8 cellular contexts compared by ENCODE assay signal in genomic region chr9:20640331-20641187, GRCh38. TPM values are rescaled to one million over a fixed set of nuclear protein-coding genes. Genes with fewer than 3 reads are reported as not detected.
DNase-seq lines count a peak whose midpoint lies in the region; ATAC-seq, FAIRE-seq and TF ChIP-seq lines count a peak whose summit lies in the region.

No MANE protein-coding gene starts in this region.

- H3K4me3 ChIP-seq in GM12878, result no peak overlapping the region

- no peaks in the 10 kb centered on the region for H3K23me2 ChIP-seq in H9 (ENCODE audit: insufficient read length, low read depth, low read length, poor library complexity, severe bottlenecking)

- TF ChIP-seq CTCF in GM12878 (IDR thresholded peaks at IDR 0.05 in 2 of 3, conservative IDR thresholded peaks at IDR 0.05 in 1 of 3; ENCODE audit: control insufficient read depth in 2 of 3, extremely low read depth in 1 of 3, insufficient read depth in 1 of 3, low read depth in 3 of 3, low read length in 3 of 3) (no peak), H9 (conservative IDR thresholded peaks at IDR 0.05) (no peak)

- H4K91ac ChIP-seq in H9 (ENCODE audit: insufficient read length, low read depth, low read length), result no peak overlapping the region

- H3K4me3 Mint-ChIP-seq in H9, result no peak overlapping the region

- H3T11ph ChIP-seq in H9 (ENCODE audit: low read length), result no peak overlapping the region

- H4K20me1 ChIP-seq in GM12878 (ENCODE audit: control insufficient read depth, insufficient read depth) (no peaks in the 10 kb centered on the region), H9 (ENCODE audit: control insufficient read depth, insufficient read depth, insufficient read length) (no peaks in the 10 kb centered on the region)

- H3K14ac ChIP-seq in H9 (ENCODE audit: insufficient read depth, low read length), result no peak overlapping the region

- CTCF ChIA-PET in GM12878 (lab: Yijun Ruan, JAX), result interaction anchor here (0.9 to 6.9 kb wide), 8 partner anchors 9 to 301 kb away, joined by 3 to 114 read pairs (median 6); partner anchors contain the start of genes FOCAD and MLLT3

- H3K9me3 Mint-ChIP-seq in H9, result no peaks in the 10 kb centered on the region

- H3K4me2 ChIP-seq in GM12878 (ENCODE audit: control insufficient read depth, insufficient read depth) (peak overlapping the region; percentile 52), H9 (ENCODE audit: insufficient read depth, insufficient read length, low read length) (no peak overlapping the region)

- H3K4ac ChIP-seq in H9 (ENCODE audit: low read depth, low read length), result no peak overlapping the region

- H3K56ac ChIP-seq in H9 (ENCODE audit: insufficient read length, low read depth, low read length), result no peak overlapping the region

- no peak overlapping the region for H2BK5ac ChIP-seq in H9 (ENCODE audit: insufficient read length, low read length)

- SMC1A ChIA-PET in GM12878 (lab: Charles Lee; ENCODE audit: uncharacterized antibody, unreplicated experiment), result interaction anchor here (0.7 to 10.5 kb wide), 30 partner anchors 10 to 470 kb away, joined by 3 to 232 read pairs (median 5); partner anchors contain the start of genes FOCAD and MLLT3

- peak; percentile 85 for DNase-seq in DMS79 treated with DMSO at 0.1 percent for 48 hours (lab: John Stamatoyannopoulos, UW)
- DNase-seq in HK-2 (ENCODE audit: unreplicated experiment), result peak; percentile 49
- DNase-seq in T-helper 2 cell, result peak; percentile 17 to 69 (median 62)
- DNase-seq in GM12878 (ENCODE audit: low read depth, low spot score), result peak; percentile 99
- DNase-seq in occipital lobe (lab: John Stamatoyannopoulos, UW), result peak; percentile 63
- DNase-seq in H9, result no peak
- DNase-seq in NOMO-1 treated with DMSO at 0.1 percent for 48 hours (lab: John Stamatoyannopoulos, UW; ENCODE audit: unreplicated experiment), result no peak

- H3K27me3 ChIP-seq in GM12878 (replicated peaks in 1 of 2; ENCODE audit: control insufficient read depth in 2 of 2, insufficient read depth in 2 of 2, low read length in 1 of 2) (no peaks in the 10 kb centered on the region), H9 (ENCODE audit: insufficient read depth, low read length) (no peaks in the 10 kb centered on the region)

- peaks cover 13% of the 10 kb centered on the region for H3K4me1 ChIP-seq in GM12878 (ENCODE audit: control insufficient read depth, insufficient read depth, low read length)
- H3K4me1 ChIP-seq in H9 (ENCODE audit: insufficient read depth, low read length), result no peaks in the 10 kb centered on the region; the same call in 1 of the 2 replicates

- H2BK120ac ChIP-seq in H9 (ENCODE audit: low read depth, low read length, poor library complexity, severe bottlenecking), result no peak overlapping the region

- TF ChIP-seq EP300 in GM12878 (IDR thresholded peaks at IDR 0.05; ENCODE audit: borderline replicate concordance in 1 of 2, control insufficient read depth in 1 of 2, low read depth in 2 of 2, low read length in 2 of 2), result peak; percentile 67 to 90; a peak in 3 of 4 replicates

- H3K79me1 ChIP-seq in H9 (ENCODE audit: insufficient read depth, low read depth, low read length, poor library complexity, severe bottlenecking), result no peaks in the 10 kb centered on the region

- peak overlapping the region; percentile 24; the same call in 1 of the 2 replicates for H3K9ac ChIP-seq in GM12878 (ENCODE audit: control insufficient read depth, insufficient read depth, low read length)
- H3K9ac ChIP-seq in H9 (ENCODE audit: extremely low read depth, insufficient read length, low read length), result no peak overlapping the region

- intact Hi-C loops in GM12878 (cut with micrococcal nuclease; ENCODE audit: unreplicated experiment), result loop anchor here (1.0 kb wide), 3 partner anchors 16 to 44 kb away; partner anchors contain the start of gene FOCAD

- no TSS peak for BruUV-seq in GM12878 (replicated peaks; lab: Mats Ljungman, UMichigan)

- peak; percentile 11; the same call in 1 of the 2 replicates for TF ChIP-seq RAD21 in GM12878 (IDR thresholded peaks at IDR 0.05; ENCODE audit: insufficient read depth, low read depth, low read length)

- no peak overlapping the region for H2BK15ac ChIP-seq in H9 (ENCODE audit: low read depth, low read length)

- H3K27me3 Mint-ChIP-seq in H9 (ENCODE audit: low read depth), result no peaks in the 10 kb centered on the region

- in situ Hi-C loops in GM12878 (cut with MboI), result no loop called here

- peak; percentile 88 for FAIRE-seq in GM12878 (lab: Jason Lieb, UNC)

- TF ChIP-seq POLR2A in GM12878 (IDR thresholded peaks at IDR 0.05; ENCODE audit: low read depth, low read length), result peak; percentile 46; the same call in 1 of the 2 replicates

- WGBS in GM12878 (ENCODE audit: insufficient coverage, insufficient replicate concordance, low lambda C conversion rate, missing lambda C conversion rate), result 36% methylated on average over 7 of the region's 7 CpGs
- no CpG with 5 or more reads among the region's 7 CpGs for WGBS in H9 (ENCODE audit: extremely low coverage, insufficient read length, low lambda C conversion rate)

- no peaks in the 10 kb centered on the region for H3K36me3 Mint-ChIP-seq in H9 (ENCODE audit: insufficient read depth in 1 of 3, low read depth in 3 of 3)

- H3K18ac ChIP-seq in H9 (ENCODE audit: insufficient read length, low read depth, low read length), result no peak overlapping the region

- no peak overlapping the region for H2BK20ac ChIP-seq in H9 (ENCODE audit: low read depth, low read length, poor library complexity, severe bottlenecking)

- no peaks in the 10 kb centered on the region for H3K79me2 ChIP-seq in GM12878 (ENCODE audit: control insufficient read depth, insufficient read depth, low read length)
- H3K79me2 ChIP-seq in H9 (ENCODE audit: insufficient read depth, low read length), result no peaks in the 10 kb centered on the region

- H3K9me3 ChIP-seq in GM12878 (replicated peaks; ENCODE audit: control insufficient read depth, insufficient read depth, low read length) (no peaks in the 10 kb centered on the region), H9 (ENCODE audit: control insufficient read depth, low read depth, low read length) (no peaks in the 10 kb centered on the region)

- no peak overlapping the region for H4K8ac ChIP-seq in H9 (replicated peaks; ENCODE audit: insufficient read length, low read depth, low read length)

- POLR2A ChIA-PET in GM12878 (lab: Charles Lee), result interaction anchor here (0.5 to 9.9 kb wide), 10 partner anchors 13 to 348 kb away, joined by 3 to 165 read pairs (median 6); partner anchors contain the start of genes FOCAD and MLLT3

- no peak overlapping the region for H2AK5ac ChIP-seq in H9 (ENCODE audit: insufficient read length, low read length)

- no peak overlapping the region for H2BK12ac ChIP-seq in H9 (ENCODE audit: insufficient read length, low read depth, low read length)

- H3K27ac Mint-ChIP-seq in H9, result no peak overlapping the region

- H3K36me3 ChIP-seq in GM12878 (ENCODE audit: control insufficient read depth in 2 of 2, insufficient read depth in 2 of 2, low read length in 1 of 2), result no peaks in the 10 kb centered on the region

- peaks cover 19 to 22% of the 10 kb centered on the region in 2 experiments for H3K4me1 Mint-ChIP-seq in H9

- no peak overlapping the region for H4K5ac ChIP-seq in H9 (ENCODE audit: insufficient read length, low read depth, low read length)

- peak overlapping the region; percentile 73 for H3K27ac ChIP-seq in GM12878 (ENCODE audit: control insufficient read depth, insufficient read depth)
- no peak overlapping the region for H3K27ac ChIP-seq in H9 (ENCODE audit: insufficient read length, low read depth, low read length)

- ATAC-seq in GM21423 (IDR thresholded peaks at IDR 0.05; ENCODE audit: unreplicated experiment), result peak; percentile 89
- ATAC-seq in GM12878, result peak; percentile 96

- H2AFZ ChIP-seq in GM12878 (ENCODE audit: control insufficient read depth, low read depth, low read length) (peak overlapping the region; percentile 90), H9 (ENCODE audit: low read length) (no peak overlapping the region)

- no peak overlapping the region for H3K23ac ChIP-seq in H9 (ENCODE audit: insufficient read length, low read depth, low read length)

- RAD21 ChIA-PET in GM12878 (lab: Charles Lee; ENCODE audit: unreplicated experiment), result interaction anchor here (0.7 to 10.7 kb wide), 22 partner anchors 10 to 390 kb away, joined by 3 to 194 read pairs (median 4); partner anchors contain the start of genes FOCAD and MLLT3

RNA-seq across cellular contexts. Expression of gene MLLT3, which starts 18.3 kb away (rescaled TPM):
- 73.4 and 76.3 TPM in 2 replicates for total RNA-seq in GM12878 (2013; cell fraction: nucleolus; rRNA removed)
- 29.4 and 38.2 TPM in 2 replicates for total RNA-seq in GM12878 (2014; rRNA removed)
- total RNA-seq in GM12878 (2014; rRNA removed; fragmentation: Illumina TruSeq; extraction: Trizol), result 46.7 and 47.4 TPM in 2 replicates
- 38.4 and 40.7 TPM in 2 replicates for total RNA-seq in GM12878 (2021)
- 36.8 TPM for polyA plus RNA-seq in GM12878 (2011; ENCODE audit: low read depth)
- 72.3 and 124 TPM in 2 replicates for polyA plus RNA-seq in GM12878 (2011; rRNA removed)
- polyA plus RNA-seq in GM12878 (2011; cell fraction: cytosol; rRNA removed), result 29.1 and 32.0 TPM in 2 replicates
- 19.6 and 29.5 TPM in 2 replicates for polyA plus RNA-seq in GM12878 (2011; cell fraction: nucleus; rRNA removed)
- polyA plus RNA-seq in GM12878 (2012), result 34.3 and 48.6 TPM in 2 replicates
- polyA plus RNA-seq in GM12878 (2014; fragmentation: Illumina TruSeq; extraction: Trizol), result 36.7 and 57.0 TPM in 2 replicates
- 10 to 100 TPM; 32.9 to 37.9 TPM for polyA plus RNA-seq in GM12878 (2014; fragmentation: Nextera tagmentation; extraction: Ambion mirVana)
- 26.4 and 34.5 TPM in 2 replicates for polyA plus RNA-seq in GM12878 (2014; rRNA removed)
- polyA plus RNA-seq in GM12878 (2016; fragmentation: Nextera tagmentation; extraction: Ambion mirVana), result 10 to 100 TPM; 17.7 to 20.3 TPM
- 53.1 and 108 TPM in 2 replicates for polyA minus RNA-seq in GM12878 (2011; rRNA and poly(A)+ RNA removed)
- 22.1 and 24.3 TPM in 2 replicates for polyA minus RNA-seq in GM12878 (2011; cell fraction: cytosol; rRNA and poly(A)+ RNA removed)
- 33.1 and 36.6 TPM in 2 replicates for polyA minus RNA-seq in GM12878 (2011; cell fraction: nucleus; rRNA and poly(A)+ RNA removed)
- total RNA-seq in occipital lobe, result 152 TPM
- 3.7 and 3.9 TPM in 2 replicates for total RNA-seq in H9 (2021)

RNA-seq across cellular contexts. Expression of gene FOCAD, which starts 43.5 kb away (rescaled TPM):
- total RNA-seq in GM12878 (2013; cell fraction: nucleolus; rRNA removed), result 610 and 686 TPM in 2 replicates
- 44.7 and 49.6 TPM in 2 replicates for total RNA-seq in GM12878 (2014; rRNA removed)
- total RNA-seq in GM12878 (2014; rRNA removed; fragmentation: Illumina TruSeq; extraction: Trizol), result 42.5 and 43.9 TPM in 2 replicates
- total RNA-seq in GM12878 (2021), result 43.8 and 46.8 TPM in 2 replicates
- polyA plus RNA-seq in GM12878 (2011; ENCODE audit: low read depth), result 16.3 TPM
- polyA plus RNA-seq in GM12878 (2011; rRNA removed), result 93.0 and 98.3 TPM in 2 replicates
- 63.5 and 91.7 TPM in 2 replicates for polyA plus RNA-seq in GM12878 (2011; cell fraction: cytosol; rRNA removed)
- 90.4 and 116 TPM in 2 replicates for polyA plus RNA-seq in GM12878 (2011; cell fraction: nucleus; rRNA removed)
- 14.9 and 18.9 TPM in 2 replicates for polyA plus RNA-seq in GM12878 (2012)
- polyA plus RNA-seq in GM12878 (2014; fragmentation: Illumina TruSeq; extraction: Trizol), result 30.0 and 34.0 TPM in 2 replicates
- polyA plus RNA-seq in GM12878 (2014; fragmentation: Nextera tagmentation; extraction: Ambion mirVana), result 10 to 100 TPM; 13.7 to 17.5 TPM
- 26.5 and 30.8 TPM in 2 replicates for polyA plus RNA-seq in GM12878 (2014; rRNA removed)
- 10 to 100 TPM; 41.0 to 45.9 TPM for polyA plus RNA-seq in GM12878 (2016; fragmentation: Nextera tagmentation; extraction: Ambion mirVana)
- 290 and 353 TPM in 2 replicates for polyA minus RNA-seq in GM12878 (2011; rRNA and poly(A)+ RNA removed)
- polyA minus RNA-seq in GM12878 (2011; cell fraction: cytosol; rRNA and poly(A)+ RNA removed), result 57.9 and 62.0 TPM in 2 replicates
- polyA minus RNA-seq in GM12878 (2011; cell fraction: nucleus; rRNA and poly(A)+ RNA removed), result 267 and 318 TPM in 2 replicates
- 233 TPM for total RNA-seq in occipital lobe
- total RNA-seq in H9 (2021), result 43.3 and 45.6 TPM in 2 replicates

Comparison
In these comparisons a context has a peak if more than half of its experiments do, and no peak if none do; other contexts are left out.
1. DNase-seq: peak in DMS79 treated with DMSO at 0.1 percent for 48 hours (single experiment), HK-2 (single experiment), T-helper 2 cell (5 of 5), GM12878 (single experiment) and occipital lobe (single experiment); none in H9 (single experiment) and NOMO-1 treated with DMSO at 0.1 percent for 48 hours (single experiment).